8 cellular contexts compared by ENCODE assay signal in the genomic region with DNA sequence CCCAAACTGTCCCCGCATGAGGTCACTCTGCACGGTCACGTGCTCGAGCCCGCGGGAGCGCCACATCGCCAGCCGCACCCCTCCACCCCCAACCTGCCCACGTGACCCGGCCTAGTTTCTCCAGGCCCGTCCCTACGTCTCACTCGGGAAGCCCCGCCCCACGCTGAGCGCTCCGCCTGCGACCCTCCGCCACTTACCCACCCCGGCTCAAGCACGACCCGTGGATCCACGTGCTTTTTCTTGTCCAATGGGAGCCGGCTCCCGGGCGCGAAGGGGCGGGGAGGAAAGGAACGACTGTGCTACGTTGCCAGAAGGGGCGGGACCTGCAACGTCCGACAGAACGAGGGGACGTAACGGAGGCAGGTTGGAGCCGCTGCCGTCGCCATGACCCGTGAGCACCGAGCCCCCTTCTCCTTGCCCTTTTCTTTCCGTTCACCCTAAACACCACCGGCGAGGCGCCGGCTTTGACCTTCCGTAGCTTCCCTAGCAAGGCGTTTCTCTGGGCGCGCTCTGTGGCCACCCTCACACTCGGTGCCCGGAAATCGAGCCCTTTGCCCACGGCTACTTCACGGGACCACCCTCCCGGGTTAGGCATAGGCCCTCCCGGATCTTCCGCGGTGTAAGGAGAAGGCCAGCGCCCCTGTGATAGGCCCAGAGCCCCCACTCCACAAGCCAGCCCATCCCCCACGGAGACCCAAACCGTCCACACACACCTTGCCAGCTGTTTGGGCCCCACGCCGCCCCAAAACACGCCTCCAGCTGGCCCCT. TPM values are rescaled to one million over a fixed set of nuclear protein-coding genes. Genes with fewer than 3 reads are reported as not detected.
DNase-seq lines count a peak whose midpoint lies in the region; ATAC-seq and TF ChIP-seq lines count a peak whose summit lies in the region.

A gene (plus strand): TSS at position 328 of the 768 bp plus-strand sequence. CDS start 57 bp downstream, at position 385.

- peaks cover 32% of the 10 kb centered on the region for H3K79me2 ChIP-seq in PC-9 (ENCODE audit: low read depth)

- intact Hi-C loops in PC-9 (cut with micrococcal nuclease; ENCODE audit: unreplicated experiment), result no loop called here

- POLR2A ChIA-PET in PC-9 (lab: Charles Lee; ENCODE audit: unreplicated experiment), result interaction anchor here (0.6 to 0.7 kb wide), 2 partner anchors 299 to 934 kb away, joined by 5 to 9 read pairs; no protein-coding TSS in a partner anchor

- TSS peak; percentile 58 for BruUV-seq in PC-9 (replicated peaks; lab: Mats Ljungman, UMichigan)

- H3K27ac ChIP-seq in PC-9 (peak within 1 kb of the TSS; percentile 65), mucosa of rectum (ENCODE audit: low read depth in 2 of 2, low read length in 2 of 2) (peak within 1 kb of the TSS; percentile 99)

- H3K4me1 ChIP-seq in PC-9 (replicated peaks; ENCODE audit: insufficient read depth) (peaks cover 6% of the 10 kb centered on the region; the same call in 1 of the 2 replicates), mucosa of rectum (ENCODE audit: control insufficient read depth in 2 of 2, insufficient read depth in 2 of 2, low read length in 2 of 2) (peaks cover 22 to 26% of the 10 kb centered on the region in 2 donors)

- no peaks in the 10 kb centered on the region for H3K9me2 ChIP-seq in PC-9 (ENCODE audit: insufficient read depth)

- TF ChIP-seq CTCF in PC-9 (conservative IDR thresholded peaks at IDR 0.05), result no peak
- TF ChIP-seq CTCF in epithelial cell of proximal tubule (conservative IDR thresholded peaks at IDR 0.05; ENCODE audit: low read depth, low read length), result no peak

- H2AFZ ChIP-seq in PC-9, result peak within 1 kb of the TSS; percentile 85

- no peaks in the 10 kb centered on the region for H4K20me1 ChIP-seq in PC-9 (ENCODE audit: insufficient read depth)

- peak within 1 kb of the TSS; percentile 100 for H3K4me3 ChIP-seq in Jurkat, Clone E6-1 (ENCODE audit: low read length)
- H3K4me3 ChIP-seq in PC-9 (peak within 1 kb of the TSS; percentile 77), epithelial cell of proximal tubule (ENCODE audit: low read depth, low read length) (peak within 1 kb of the TSS; percentile 100), mucosa of rectum (ENCODE audit: low read length in 2 of 2) (peak within 1 kb of the TSS; percentile 98 to 99)

- peaks cover 21% of the 10 kb centered on the region; the same call in 1 of the 2 replicates for H3F3A ChIP-seq in PC-9 (ENCODE audit: insufficient read depth, low read depth)

- peak; percentile 82 for ATAC-seq in GM21576 (IDR thresholded peaks at IDR 0.05; ENCODE audit: unreplicated experiment)

- CTCF ChIA-PET in PC-9 (lab: Charles Lee), result no interaction called here

- H3K4me2 ChIP-seq in PC-9, result peak within 1 kb of the TSS; percentile 85

- DNase-seq in DMS114 treated with DMSO at 0.1 percent for 48 hours (lab: John Stamatoyannopoulos, UW; ENCODE audit: unreplicated experiment), result peak; percentile 96
- peak; percentile 99 for DNase-seq in Jurkat, Clone E6-1 (ENCODE audit: low read depth, low spot score)
- peak; percentile 90 to 99 for DNase-seq in PC-9
- peak; percentile 99 for DNase-seq in activated T-cell treated with anti-CD3 and anti-CD28 coated beads, Interleukin-2, amount 50 U/mL, for 1 hour
- peak; percentile 72 for DNase-seq in epithelial cell of proximal tubule (ENCODE audit: low read depth)
- peak; percentile 100 for DNase-seq in stimulated activated CD8-positive, alpha-beta memory T cell treated with anti-CD3 and anti-CD28 coated beads, Interleukin-4, amount 100 ng/mL, for 48 hours

- H3K9ac ChIP-seq in mucosa of rectum (ENCODE audit: low read depth in 1 of 2, low read length in 2 of 2), result peak within 1 kb of the TSS; percentile 100

- H3K9me3 ChIP-seq in PC-9 (ENCODE audit: insufficient read depth, low read depth) (no peaks in the 10 kb centered on the region), mucosa of rectum (ENCODE audit: control insufficient read depth in 2 of 2, low read length in 2 of 2) (no peaks in the 10 kb centered on the region)

- no peaks in the 10 kb centered on the region for H3K27me3 ChIP-seq in PC-9 (ENCODE audit: insufficient read depth, low read depth)
- no peaks in the 10 kb centered on the region for H3K27me3 ChIP-seq in mucosa of rectum (ENCODE audit: control insufficient read depth in 2 of 2, insufficient read depth in 2 of 2, low read length in 2 of 2)

- H3K36me3 ChIP-seq in PC-9 (ENCODE audit: low read depth) (peaks cover 13% of the 10 kb centered on the region), mucosa of rectum (ENCODE audit: control insufficient read depth in 2 of 2, insufficient read depth in 2 of 2, low read length in 2 of 2) (peaks cover 38 to 40% of the 10 kb centered on the region in 2 donors)

RNA-seq across cellular contexts. Expression of the gene that starts here (rescaled TPM):
- 1,116 TPM for polyA plus RNA-seq in Jurkat, Clone E6-1 (2012; ENCODE audit: insufficient read depth, insufficient read length)
- 612 and 779 TPM in 2 replicates for total RNA-seq in PC-9 (2021)
- total RNA-seq in epithelial cell of proximal tubule, result 621 and 1,163 TPM in 2 replicates

Comparison
In these comparisons a context has a peak if more than half of its experiments do, and no peak if none do; other contexts are left out.
1. Peak in every context shown above with its lines: DNase-seq, ATAC-seq, H3K4me3 ChIP-seq and H3K27ac ChIP-seq.